ENCODE assay signal across 1 cellular context in the genomic region with DNA sequence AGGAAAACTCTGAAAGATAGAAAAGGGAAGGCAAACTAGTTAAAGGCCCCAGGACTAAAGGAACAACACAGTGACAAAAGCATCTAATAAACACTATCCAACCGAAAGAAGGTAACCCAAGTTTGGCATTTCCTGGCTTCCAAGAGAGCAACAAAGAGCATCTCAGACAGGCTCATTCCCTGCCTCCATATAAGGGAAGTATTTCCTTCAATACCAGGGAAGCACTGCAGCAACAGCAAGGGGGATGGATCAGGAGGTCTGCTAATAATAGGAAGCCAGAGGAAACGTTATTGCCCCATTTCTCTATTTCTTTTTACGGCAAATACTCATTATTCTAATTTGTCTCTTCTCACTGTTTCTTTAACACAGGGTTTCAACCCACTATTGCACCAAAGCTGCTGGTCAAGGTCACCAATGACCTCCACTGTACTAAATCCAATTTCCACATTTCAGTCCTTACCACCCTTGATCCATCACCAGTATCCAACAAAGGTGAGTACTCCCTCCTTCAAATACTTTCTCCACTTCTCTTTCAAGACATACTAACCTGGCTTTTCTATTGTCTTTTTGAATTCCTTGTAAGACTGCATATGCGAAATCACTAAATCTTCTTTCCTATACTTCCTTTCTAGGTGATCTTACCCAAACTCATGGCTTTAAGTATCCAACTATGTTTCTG.
TF ChIP-seq lines count a peak whose summit lies in the region.

No MANE protein-coding gene starts in this region.

TF ChIP-seq in HepG2, 621 proteins besides CTCF, POLR2A, EP300 and RAD21 (continued from another document):
- TF ChIP-seq, protein P1, sequence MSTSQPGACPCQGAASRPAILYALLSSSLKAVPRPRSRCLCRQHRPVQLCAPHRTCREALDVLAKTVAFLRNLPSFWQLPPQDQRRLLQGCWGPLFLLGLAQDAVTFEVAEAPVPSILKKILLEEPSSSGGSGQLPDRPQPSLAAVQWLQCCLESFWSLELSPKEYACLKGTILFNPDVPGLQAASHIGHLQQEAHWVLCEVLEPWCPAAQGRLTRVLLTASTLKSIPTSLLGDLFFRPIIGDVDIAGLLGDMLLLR (CRISPR knock-in tag; IDR thresholded peaks at IDR 0.05), result no peak
- TF ChIP-seq TGIF2 (CRISPR knock-in tag; IDR thresholded peaks at IDR 0.05) (no peak), ZNF552 (CRISPR knock-in tag; IDR thresholded peaks at IDR 0.05; ENCODE audit: borderline replicate concordance) (no peak), CEBPG (CRISPR knock-in tag; IDR thresholded peaks at IDR 0.05) (peak; percentile 25; the same call in 1 of the 2 replicates), ZNF891 (CRISPR knock-in tag; IDR thresholded peaks at IDR 0.05) (no peak), SMC3 (IDR thresholded peaks at IDR 0.05; ENCODE audit: low read length) (no peak), MAF1 (CRISPR knock-in tag; IDR thresholded peaks at IDR 0.05; ENCODE audit: borderline replicate concordance) (no peak), SALL1 (CRISPR knock-in tag; IDR thresholded peaks at IDR 0.05) (no peak), EHMT2 (IDR thresholded peaks at IDR 0.05; ENCODE audit: borderline replicate concordance, low read depth, low read length) (no peak), IKZF1 (IDR thresholded peaks at IDR 0.05) (no peak), FOXM1 (CRISPR knock-in tag; IDR thresholded peaks at IDR 0.05) (no peak), NFE2L2 (IDR thresholded peaks at IDR 0.05; ENCODE audit: low read length) (no peak), NR2F1 (CRISPR knock-in tag; IDR thresholded peaks at IDR 0.05) (no peak), ZNF724P (CRISPR knock-in tag; IDR thresholded peaks at IDR 0.05; ENCODE audit: borderline replicate concordance) (no peak), PTBP1 (IDR thresholded peaks at IDR 0.05; ENCODE audit: low read depth, low read length, poor library complexity, severe bottlenecking) (no peak)
- TF ChIP-seq, protein P2, sequence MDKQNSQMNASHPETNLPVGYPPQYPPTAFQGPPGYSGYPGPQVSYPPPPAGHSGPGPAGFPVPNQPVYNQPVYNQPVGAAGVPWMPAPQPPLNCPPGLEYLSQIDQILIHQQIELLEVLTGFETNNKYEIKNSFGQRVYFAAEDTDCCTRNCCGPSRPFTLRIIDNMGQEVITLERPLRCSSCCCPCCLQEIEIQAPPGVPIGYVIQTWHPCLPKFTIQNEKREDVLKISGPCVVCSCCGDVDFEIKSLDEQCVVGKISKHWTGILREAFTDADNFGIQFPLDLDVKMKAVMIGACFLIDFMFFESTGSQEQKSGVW (CRISPR knock-in tag; IDR thresholded peaks at IDR 0.05; ENCODE audit: borderline replicate concordance), result no peak
- TF ChIP-seq, protein P3, sequence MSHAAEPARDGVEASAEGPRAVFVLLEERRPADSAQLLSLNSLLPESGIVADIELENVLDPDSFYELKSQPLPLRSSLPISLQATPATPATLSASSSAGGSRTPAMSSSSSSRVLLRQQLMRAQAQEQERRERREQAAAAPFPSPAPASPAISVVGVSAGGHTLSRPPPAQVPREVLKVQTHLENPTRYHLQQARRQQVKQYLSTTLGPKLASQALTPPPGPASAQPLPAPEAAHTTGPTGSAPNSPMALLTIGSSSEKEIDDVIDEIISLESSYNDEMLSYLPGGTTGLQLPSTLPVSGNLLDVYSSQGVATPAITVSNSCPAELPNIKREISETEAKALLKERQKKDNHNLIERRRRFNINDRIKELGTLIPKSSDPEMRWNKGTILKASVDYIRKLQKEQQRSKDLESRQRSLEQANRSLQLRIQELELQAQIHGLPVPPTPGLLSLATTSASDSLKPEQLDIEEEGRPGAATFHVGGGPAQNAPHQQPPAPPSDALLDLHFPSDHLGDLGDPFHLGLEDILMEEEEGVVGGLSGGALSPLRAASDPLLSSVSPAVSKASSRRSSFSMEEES (CRISPR knock-in tag; IDR thresholded peaks at IDR 0.05), result no peak
- TF ChIP-seq, protein P4, sequence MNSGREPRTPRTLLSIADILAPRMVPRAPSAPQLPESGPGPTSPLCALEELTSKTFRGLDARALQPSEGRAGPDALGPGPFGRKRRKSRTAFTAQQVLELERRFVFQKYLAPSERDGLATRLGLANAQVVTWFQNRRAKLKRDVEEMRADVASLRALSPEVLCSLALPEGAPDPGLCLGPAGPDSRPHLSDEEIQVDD (CRISPR knock-in tag; IDR thresholded peaks at IDR 0.05; ENCODE audit: borderline replicate concordance), result no peak
